In genomic region chr1:26279598-26280332, GRCh38 we compare ENCODE assay signal across 1 cellular context.
A peak's percentile ranks its signal among the peaks of the same experiment; 100 is the strongest.
TF ChIP-seq lines count a peak whose summit lies in the region.

SH3BGRL3 (plus strand) TSS chr1:26280086; CDS start chr1:26280156, 70 bp downstream.

TF ChIP-seq in K562, 482 proteins besides CTCF, POLR2A, EP300 and RAD21 (continued from another document and continues in another):
- TF ChIP-seq USF1 (CRISPR knock-in tag; IDR thresholded peaks at IDR 0.05) (0 out of 2 replicates have a peak, but pooled peaks have one; percentile 40), THRB (CRISPR knock-in tag; conservative IDR thresholded peaks at IDR 0.05) (no peak), PHF8 (IDR thresholded peaks at IDR 0.05; ENCODE audit: borderline replicate concordance, low read length) (peak; percentile 63; the same call in 1 of the 2 replicates), NRF1 (conservative IDR thresholded peaks at IDR 0.05 in 1 of 2, IDR thresholded peaks at IDR 0.05 in 1 of 2) (peak; percentile 90 to 92), SMAD4 (CRISPR knock-in tag; conservative IDR thresholded peaks at IDR 0.05) (peak; percentile 81), L3MBTL2 (IDR thresholded peaks at IDR 0.05) (peak; percentile 96), NR2C2 (CRISPR knock-in tag; IDR thresholded peaks at IDR 0.05) (peak; percentile 67), NR2C2 (tag; IDR thresholded peaks at IDR 0.05) (peak; percentile 55; the same call in 1 of the 2 replicates), TRIM28 (IDR thresholded peaks at IDR 0.05) (peak; percentile 62), ATF1 (CRISPR knock-in tag; IDR thresholded peaks at IDR 0.05) (no peak), ATF1 (tag; IDR thresholded peaks at IDR 0.05) (peak; percentile 93), MYC (IDR thresholded peaks at IDR 0.05; ENCODE audit: low read depth, low read length) (peak; percentile 64; the same call in 1 of the 2 replicates), MYC (CRISPR knock-in tag; IDR thresholded peaks at IDR 0.05; ENCODE audit: borderline replicate concordance, low read depth) (peak; percentile 32; the same call in 1 of the 2 replicates), CAMTA2 (CRISPR knock-in tag; conservative IDR thresholded peaks at IDR 0.05) (peak; percentile 83; the same call in 1 of the 2 replicates), BMI1 (IDR thresholded peaks at IDR 0.05; ENCODE audit: low read length) (no peak), ATF7 (IDR thresholded peaks at IDR 0.05) (peak; percentile 60), NFIC (IDR thresholded peaks at IDR 0.05) (peak; percentile 23; the same call in 1 of the 2 replicates), ZNF696 (CRISPR knock-in tag; conservative IDR thresholded peaks at IDR 0.05) (no peak), MEIS2 (IDR thresholded peaks at IDR 0.05; ENCODE audit: partially characterized antibody) (peak; percentile 3), DLX4 (CRISPR knock-in tag; IDR thresholded peaks at IDR 0.05) (no peak), NCOA1 (IDR thresholded peaks at IDR 0.05; ENCODE audit: low read depth) (peak; percentile 11; the same call in 1 of the 2 replicates), NFE2L1 (tag; IDR thresholded peaks at IDR 0.05; ENCODE audit: borderline replicate concordance, low read depth) (no peak), TFE3 (CRISPR knock-in tag; IDR thresholded peaks at IDR 0.05) (no peak), EGR1 (conservative IDR thresholded peaks at IDR 0.05) (peak; percentile 87), HNRNPK (IDR thresholded peaks at IDR 0.05; ENCODE audit: low read depth, low read length, poor library complexity, severe bottlenecking) (peak; percentile 76), EHMT2 (IDR thresholded peaks at IDR 0.05) (peak; percentile 60), TCF15 (CRISPR knock-in tag; IDR thresholded peaks at IDR 0.05) (no peak), TAF1 (IDR thresholded peaks at IDR 0.05; ENCODE audit: control insufficient read depth, extremely low read depth, insufficient read depth, low read length, severe bottlenecking) (peak; percentile 78), ZBTB1 (CRISPR knock-in tag; IDR thresholded peaks at IDR 0.05; ENCODE audit: borderline replicate concordance, low read depth) (no peak), HNRNPL (IDR thresholded peaks at IDR 0.05; ENCODE audit: low read depth, low read length) (peak; percentile 78), JUND (IDR thresholded peaks at IDR 0.05; ENCODE audit: borderline replicate concordance, low read depth, low read length) (peak; percentile 31; the same call in 1 of the 2 replicates), JUND (tag; IDR thresholded peaks at IDR 0.05; ENCODE audit: borderline replicate concordance, low read depth, low read length) (0 out of 3 replicates have a peak, but pooled peaks have one; percentile 38), KLF16 (IDR thresholded peaks at IDR 0.05) (0 out of 2 replicates have a peak, but pooled peaks have one; percentile 4), PML (IDR thresholded peaks at IDR 0.05; ENCODE audit: low read length) (peak; percentile 55), U2AF1 (optimal IDR thresholded peaks at IDR 0.05; ENCODE audit: low read depth, low read length) (peak; percentile 96), MITF (IDR thresholded peaks at IDR 0.05) (peak; percentile 56; the same call in 1 of the 2 replicates), GABPA (tag; conservative IDR thresholded peaks at IDR 0.05; ENCODE audit: low read depth) (peak; percentile 74), HDAC2 (IDR thresholded peaks at IDR 0.05) (peak; percentile 81), E2F1 (CRISPR knock-in tag; IDR thresholded peaks at IDR 0.05) (peak; percentile 74), PATZ1 (CRISPR knock-in tag; IDR thresholded peaks at IDR 0.05; ENCODE audit: borderline replicate concordance) (0 out of 2 replicates have a peak, but pooled peaks have one; percentile 75), NR4A1 (CRISPR knock-in tag; IDR thresholded peaks at IDR 0.05) (0 out of 2 replicates have a peak, but pooled peaks have one; percentile 46), NR4A1 (tag; IDR thresholded peaks at IDR 0.05) (no peak), CXXC5 (CRISPR knock-in tag; IDR thresholded peaks at IDR 0.05) (peak; percentile 91), ZNF165 (CRISPR knock-in tag; IDR thresholded peaks at IDR 0.05; ENCODE audit: borderline replicate concordance) (no peak), E2F8 (IDR thresholded peaks at IDR 0.05; ENCODE audit: low read depth, partially characterized antibody) (peak; percentile 76), POLR2H (tag; IDR thresholded peaks at IDR 0.05; ENCODE audit: low read depth) (peak; percentile 80), ZNF717 (CRISPR knock-in tag; IDR thresholded peaks at IDR 0.05) (0 out of 2 replicates have a peak, but pooled peaks have one; percentile 22), JUN (IDR thresholded peaks at IDR 0.05; ENCODE audit: borderline replicate concordance, low read depth, low read length) (0 out of 2 replicates have a peak, but pooled peaks have one; percentile 9), JUN (CRISPR knock-in tag; IDR thresholded peaks at IDR 0.05; ENCODE audit: borderline replicate concordance) (no peak), FUS (optimal IDR thresholded peaks at IDR 0.05; ENCODE audit: low read depth, low read length) (peak; percentile 97), SRSF3 (IDR thresholded peaks at IDR 0.05; ENCODE audit: insufficient read depth, low read length) (no peak), OTX1 (CRISPR knock-in tag; IDR thresholded peaks at IDR 0.05) (0 out of 2 replicates have a peak, but pooled peaks have one; percentile 37), MLX (CRISPR knock-in tag; conservative IDR thresholded peaks at IDR 0.05) (0 out of 4 replicates have a peak, but pooled peaks of 1 of the 2 experiments have one; percentile 19), KLF13 (tag; IDR thresholded peaks at IDR 0.05; ENCODE audit: borderline replicate concordance, low read depth) (0 out of 2 replicates have a peak, but pooled peaks have one; percentile 24), ZBTB2 (IDR thresholded peaks at IDR 0.05) (peak; percentile 65), TRIM24 (IDR thresholded peaks at IDR 0.05) (0 out of 4 replicates have a peak, but pooled peaks of 1 of the 2 experiments have one; percentile 28), MEF2D (tag; conservative IDR thresholded peaks at IDR 0.05; ENCODE audit: low read depth) (peak; percentile 10; the same call in 1 of the 2 replicates), PHB (CRISPR knock-in tag; IDR thresholded peaks at IDR 0.05) (0 out of 2 replicates have a peak, but pooled peaks have one; percentile 66)
